7 cellular contexts compared by ENCODE assay signal in the genomic region with DNA sequence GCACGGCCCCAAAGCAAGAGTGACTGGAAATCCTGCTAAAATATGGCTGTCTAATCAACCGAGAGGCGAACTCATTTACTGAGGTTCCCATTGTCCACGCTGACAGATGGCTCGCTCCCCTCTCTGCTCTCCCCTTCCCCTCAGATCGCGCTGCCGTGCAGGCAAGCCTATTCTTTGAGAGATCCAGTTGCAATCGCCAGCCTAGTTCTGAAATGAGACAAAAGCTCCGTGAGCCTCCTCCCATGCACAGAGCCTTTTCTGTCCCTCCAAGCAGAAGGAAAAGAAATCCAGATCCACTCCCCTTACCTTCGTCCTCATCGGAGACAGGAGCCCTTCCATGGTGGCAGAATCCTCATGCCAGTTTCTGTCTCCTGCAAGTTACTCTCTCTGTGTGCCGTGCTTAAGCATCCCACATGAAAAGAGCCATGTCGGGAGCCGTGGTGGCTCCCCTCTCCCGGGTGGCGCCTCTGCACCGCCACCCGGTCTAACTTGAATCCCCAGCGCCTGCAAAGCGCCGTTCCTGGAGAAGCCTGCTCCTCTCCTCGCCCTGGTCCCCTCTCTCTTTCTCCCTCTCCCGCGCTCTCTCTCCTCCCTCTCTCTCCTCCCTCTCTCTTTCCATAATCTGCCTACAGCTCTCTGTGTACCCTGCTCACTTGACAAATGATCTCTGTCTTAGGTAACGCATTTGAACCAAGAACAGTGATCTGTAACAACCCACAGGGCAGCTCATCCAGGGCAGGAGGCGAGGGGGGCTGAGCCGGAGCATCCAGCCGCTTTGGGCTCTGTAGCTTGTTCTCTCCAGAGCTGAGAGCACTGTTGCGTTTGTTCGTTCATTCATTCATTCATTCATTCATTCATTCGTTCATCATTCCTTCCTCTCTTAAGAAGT.
DNase-seq lines count a peak whose midpoint lies in the region; TF ChIP-seq lines count a peak whose summit lies in the region.

No MANE protein-coding gene starts in this region.

- peak overlapping the region; percentile 81 for H3K56ac ChIP-seq in mesendoderm (ENCODE audit: low read length)

- H3K9me2 ChIP-seq in GM23248 (ENCODE audit: insufficient read depth), result no peaks in the 10 kb centered on the region

- H3K9ac ChIP-seq in GM23248 (no peak overlapping the region), colonic mucosa (ENCODE audit: low read depth in 2 of 2, low read length in 2 of 2) (no peak overlapping the region), mesendoderm (ENCODE audit: low read length) (peak overlapping the region; percentile 65)

- H3K18ac ChIP-seq in mesendoderm (ENCODE audit: low read length), result no peak overlapping the region

- H3K4me2 ChIP-seq in GM23248 (ENCODE audit: unreplicated experiment) (peak overlapping the region; percentile 94), mesendoderm (ENCODE audit: low read length) (peak overlapping the region; percentile 87)

- no peak overlapping the region for H2AK5ac ChIP-seq in mesendoderm (ENCODE audit: low read length)

- H4K20me1 ChIP-seq in GM23248 (ENCODE audit: insufficient read depth), result no peaks in the 10 kb centered on the region

- no peaks in the 10 kb centered on the region for H3K79me2 ChIP-seq in GM23248 (ENCODE audit: insufficient read depth)
- H3K79me2 ChIP-seq in mesendoderm (ENCODE audit: control insufficient read depth, insufficient read depth, low read length), result no peaks in the 10 kb centered on the region

- no peak overlapping the region for H2BK5ac ChIP-seq in mesendoderm (ENCODE audit: low read length)

- peak overlapping the region; percentile 74 for H3K4me3 ChIP-seq in GM23248
- peak overlapping the region; percentile 22 for H3K4me3 ChIP-seq in colonic mucosa
- peak overlapping the region; percentile 39 for H3K4me3 ChIP-seq in mesendoderm (ENCODE audit: low read length)
- H3K4me3 ChIP-seq in transverse colon, result peak overlapping the region in 3 of 4 donors; percentile 8 to 40 (median 19)

- WGBS in GM23248 (ENCODE audit: low coverage in 1 of 2, low lambda C conversion rate in 2 of 2, missing lambda C conversion rate in 2 of 2), 2 experiments, result 1 to 2% methylated on average over 32 of the region's 32 CpGs
- no CpG with 5 or more reads among the region's 32 CpGs for WGBS in mesendoderm (ENCODE audit: extremely low coverage, insufficient coverage, low lambda C conversion rate)
- 5 to 6% methylated on average over 20 to 32 of the region's 32 CpGs for WGBS in transverse colon (ENCODE audit: low coverage in 1 of 2), 2 donors

- no peak overlapping the region for H4K8ac ChIP-seq in mesendoderm (ENCODE audit: low read depth, low read length)

- H3K27me3 ChIP-seq in GM23248 (replicated peaks; ENCODE audit: insufficient read depth), result peaks cover 86% of the 10 kb centered on the region
- peaks cover 18% of the 10 kb centered on the region for H3K27me3 ChIP-seq in colonic mucosa
- no peaks in the 10 kb centered on the region for H3K27me3 ChIP-seq in mesendoderm (ENCODE audit: insufficient read depth, low read length, poor library complexity)
- peaks cover 77% of the 10 kb centered on the region for H3K27me3 ChIP-seq in transverse colon

- H3K27ac ChIP-seq in GM23248, result no peak overlapping the region
- no peak overlapping the region for H3K27ac ChIP-seq in colonic mucosa
- no peak overlapping the region for H3K27ac ChIP-seq in mesendoderm (ENCODE audit: low read depth, low read length)
- H3K27ac ChIP-seq in transverse colon, result no peak overlapping the region

- H3K4me1 ChIP-seq in GM23248 (ENCODE audit: insufficient read depth), result no peaks in the 10 kb centered on the region
- H3K4me1 ChIP-seq in colonic mucosa, result no peaks in the 10 kb centered on the region
- no peaks in the 10 kb centered on the region for H3K4me1 ChIP-seq in mesendoderm (ENCODE audit: control insufficient read depth, low read depth, low read length)
- no peaks in the 10 kb centered on the region for H3K4me1 ChIP-seq in transverse colon

- H3K23ac ChIP-seq in mesendoderm (ENCODE audit: low read length), result no peak overlapping the region

- TF ChIP-seq CTCF in colonic mucosa (IDR thresholded peaks at IDR 0.05) (no peak), transverse colon (IDR thresholded peaks at IDR 0.05) (no peak), GM10266 (IDR thresholded peaks at IDR 0.05; ENCODE audit: control insufficient read depth, insufficient read depth, low read depth, missing control alignments) (no peak)

- no peaks in the 10 kb centered on the region for H3F3A ChIP-seq in GM23248 (ENCODE audit: insufficient read depth)

- H4K5ac ChIP-seq in mesendoderm (ENCODE audit: low read length), result no peak overlapping the region

- no peak for TF ChIP-seq EP300 in transverse colon (IDR thresholded peaks at IDR 0.05; ENCODE audit: low read depth)

- no peak for TF ChIP-seq POLR2A in transverse colon (IDR thresholded peaks at IDR 0.05)

- H2BK15ac ChIP-seq in mesendoderm (replicated peaks; ENCODE audit: low read depth), result no peak overlapping the region

- no peak overlapping the region for H3K4ac ChIP-seq in mesendoderm (ENCODE audit: low read depth, low read length)

- DNase-seq in GM23248 (peak; percentile 29), NCI-H82 treated with DMSO at 0.1 percent for 48 hours (lab: John Stamatoyannopoulos, UW; ENCODE audit: unreplicated experiment) (peak; percentile 5), colonic mucosa (no peak), mesendoderm (peak; percentile 58), transverse colon (no peak), GM10266 (ENCODE audit: extremely low spot score) (no peak), Kasumi-1 (lab: John Stamatoyannopoulos, UW) (no peak)

- intact Hi-C loops in colonic mucosa (cut with DNase I) (no loop called here), transverse colon (cut with DNase I; ENCODE audit: low total_unique reads) (no loop called here)

- H3K36me3 ChIP-seq in GM23248 (ENCODE audit: low read depth) (no peaks in the 10 kb centered on the region), colonic mucosa (no peaks in the 10 kb centered on the region), mesendoderm (ENCODE audit: control insufficient read depth, insufficient read depth, low read length) (no peaks in the 10 kb centered on the region), transverse colon (no peaks in the 10 kb centered on the region)

- H2BK120ac ChIP-seq in mesendoderm (ENCODE audit: low read depth, low read length), result no peak overlapping the region

- in situ Hi-C loops in GM23248 (cut with MboI) (no loop called here), transverse colon (cut with MboI; ENCODE audit: low pct_ligation_motif_present in 1 of 4, low pct_unique_long_range_greater_than_20kb in 1 of 4, low sequenced_read_pairs in 3 of 4) (no loop called here)

- H3K9me3 ChIP-seq in GM23248 (ENCODE audit: low read depth) (no peaks in the 10 kb centered on the region), colonic mucosa (no peaks in the 10 kb centered on the region), transverse colon (no peaks in the 10 kb centered on the region)

- peak overlapping the region; percentile 81 for H2AFZ ChIP-seq in GM23248

- H3K79me1 ChIP-seq in mesendoderm (ENCODE audit: low read length), result no peaks in the 10 kb centered on the region

Comparison
In these comparisons a context has a peak if more than half of its experiments do, and no peak if none do; other contexts are left out.
1. DNase-seq: peak in GM23248 (single experiment), NCI-H82 treated with DMSO at 0.1 percent for 48 hours (single experiment) and mesendoderm (single experiment); none in colonic mucosa (single experiment), transverse colon (single experiment), GM10266 (single experiment) and Kasumi-1 (0 of 2).
2. H3K4me3 ChIP-seq: peak in every context shown above with its lines; median percentile 74 in GM23248; 39 in mesendoderm; 22 in colonic mucosa; 19 in transverse colon.